ENCODE assay signal across 8 cellular contexts in the genomic region with DNA sequence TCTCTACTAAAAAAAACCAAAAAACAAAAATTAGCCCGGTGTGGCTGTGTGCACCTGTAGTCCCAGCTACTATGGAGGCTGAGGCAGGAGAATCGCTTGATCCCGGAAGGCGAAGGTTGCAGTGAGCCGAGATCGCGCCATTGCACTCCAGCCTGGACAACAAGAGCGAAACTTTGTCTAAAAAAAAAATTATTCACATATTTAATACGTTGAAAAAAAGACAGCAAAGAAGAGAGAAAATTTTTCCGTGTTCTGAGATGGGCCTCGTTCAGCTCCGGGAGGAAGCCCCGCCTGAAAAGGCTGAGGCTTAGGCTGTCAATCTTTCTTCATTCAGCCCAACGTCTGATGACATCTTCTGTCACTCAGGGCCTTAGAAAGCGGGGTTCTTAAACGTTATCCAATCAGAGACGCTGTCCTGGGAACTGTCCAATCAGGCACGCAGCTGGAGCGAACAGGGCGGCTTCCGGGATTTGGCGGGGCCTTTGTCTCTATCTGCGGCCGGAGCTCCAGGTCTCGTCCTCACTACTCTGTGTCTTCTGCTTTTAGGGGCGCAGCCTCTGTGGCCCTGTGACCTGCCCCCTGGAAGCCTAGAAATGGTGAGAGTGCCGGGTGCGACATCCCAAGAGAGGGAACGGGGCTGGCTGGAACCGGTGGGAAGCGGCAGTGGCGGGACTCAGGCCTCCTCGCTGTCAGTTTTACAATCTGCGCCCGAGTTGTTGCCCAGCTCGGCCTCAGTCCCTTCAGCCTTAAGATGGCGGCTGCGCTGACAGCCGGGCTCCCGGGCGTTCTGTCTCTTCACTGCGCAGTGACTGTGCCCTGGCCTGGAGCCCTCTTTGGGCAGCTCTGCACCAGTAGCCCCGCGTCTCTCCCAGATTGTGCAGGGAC. TPM values are rescaled to one million over a fixed set of nuclear protein-coding genes. Genes with fewer than 3 reads are reported as not detected.
DNase-seq lines count a peak whose midpoint lies in the region; ATAC-seq and TF ChIP-seq lines count a peak whose summit lies in the region.

Gene ZNF726, plus strand, starts transcription at position 485 of the 885 bp plus-strand sequence. Its CDS starts 109 bp downstream, at position 594.

- H3K4me1 ChIP-seq in PC-3 (ENCODE audit: insufficient read depth, low read length) = no peaks in the 10 kb centered on the region

- H3K9me3 ChIP-seq in PC-3 (ENCODE audit: low read length) = no peaks in the 10 kb centered on the region

- H3K36me3 Mint-ChIP-seq in activated T-cell treated with anti-CD3 and anti-CD28 coated beads, Interleukin-2, amount 50 U/mL, for 72 hours (ENCODE audit: insufficient read depth in 2 of 2) = peaks cover 12 to 31% of the 10 kb centered on the region in 2 donors
- H3K36me3 Mint-ChIP-seq in natural killer cell = no peaks in the 10 kb centered on the region

- no peak for TF ChIP-seq CTCF in PC-3 (conservative IDR thresholded peaks at IDR 0.05; ENCODE audit: low read depth, low read length)
- TF ChIP-seq CTCF in natural killer cell (IDR thresholded peaks at IDR 0.05) = no peak

- peak within 1 kb of the TSS; percentile 44 for H3K27ac ChIP-seq in PC-3 (ENCODE audit: low read length)

- H3F3A ChIP-seq in PC-3 (ENCODE audit: low read length, unreplicated experiment) = no peaks in the 10 kb centered on the region

- peak within 1 kb of the TSS; percentile 77 for H3K4me2 ChIP-seq in PC-3 (ENCODE audit: low read length)

- no peaks in the 10 kb centered on the region for H3K9me2 ChIP-seq in PC-3 (replicated peaks; ENCODE audit: low read length)

- peaks cover 42% of the 10 kb centered on the region for H3K79me2 ChIP-seq in PC-3 (ENCODE audit: low read length)

- ATAC-seq in GM19351 (IDR thresholded peaks at IDR 0.05; ENCODE audit: unreplicated experiment) (peak; percentile 96), HG03469 (IDR thresholded peaks at IDR 0.05; ENCODE audit: unreplicated experiment) (peak; percentile 92), PC-3 (peak; percentile 98), natural killer cell (peak; percentile 96 to 97 (median 96))
- ATAC-seq in activated T-cell treated with anti-CD3 and anti-CD28 coated beads, Interleukin-2, amount 50 U/mL, for 72 hours (replicated peaks in 1 of 2) = peak; percentile 98 to 99

- peaks cover 32% of the 10 kb centered on the region for H3K36me3 ChIP-seq in PC-3 (ENCODE audit: low read depth, low read length)

- CTCF ChIA-PET in PC-3 (lab: Charles Lee) = no interaction called here

- intact Hi-C loops in PC-3 (cut with micrococcal nuclease) (loop anchor here (5.0 to 10.0 kb wide), 3 partner anchors 118 to 230 kb away; partner anchors contain the start of gene ZNF675), natural killer cell (cut with micrococcal nuclease) (loop anchor here (2.0 to 10.0 kb wide), 3 partner anchors 152 to 230 kb away; partner anchors contain the start of genes ZNF254 and ZNF675)

- peaks cover 2 to 6% of the 10 kb centered on the region in 2 donors for H3K9me3 Mint-ChIP-seq in activated T-cell treated with anti-CD3 and anti-CD28 coated beads, Interleukin-2, amount 50 U/mL, for 72 hours
- no peaks in the 10 kb centered on the region for H3K9me3 Mint-ChIP-seq in natural killer cell

- peaks cover 33% of the 10 kb centered on the region for H3K4me1 Mint-ChIP-seq in activated T-cell treated with anti-CD3 and anti-CD28 coated beads, Interleukin-2, amount 50 U/mL, for 72 hours (ENCODE audit: low read depth)
- H3K4me1 Mint-ChIP-seq in natural killer cell = peaks cover 0 to 9% of the 10 kb centered on the region in 2 donors

- peak within 1 kb of the TSS; percentile 88 to 97 for H3K4me3 Mint-ChIP-seq in activated T-cell treated with anti-CD3 and anti-CD28 coated beads, Interleukin-2, amount 50 U/mL, for 72 hours
- peak within 1 kb of the TSS; percentile 95 for H3K4me3 Mint-ChIP-seq in natural killer cell

- H3K27me3 ChIP-seq in PC-3 (ENCODE audit: low read length) = no peaks in the 10 kb centered on the region

- no peaks in the 10 kb centered on the region for H4K20me1 ChIP-seq in PC-3 (ENCODE audit: low read length)

- BruUV-seq in PC-3 (replicated peaks; lab: Mats Ljungman, UMichigan) = TSS peak; percentile 70

- H3K27ac Mint-ChIP-seq in activated T-cell treated with anti-CD3 and anti-CD28 coated beads, Interleukin-2, amount 50 U/mL, for 72 hours = peak within 1 kb of the TSS; percentile 93
- H3K27ac Mint-ChIP-seq in natural killer cell = peak within 1 kb of the TSS; percentile 86 to 94

- H2AFZ ChIP-seq in PC-3 (ENCODE audit: low read length) = peak within 1 kb of the TSS; percentile 84

- DNase-seq in CD1c-positive myeloid dendritic cell (ENCODE audit: extremely low spot score) (peak; percentile 93), PC-3 (peak; percentile 96), fibroblast of gingiva (ENCODE audit: low read depth) (peak; percentile 96), natural killer cell (peak; percentile 83)
- DNase-seq in activated T-cell treated with anti-CD3 and anti-CD28 coated beads, Interleukin-2, amount 50 U/mL, for 72 hours = peak; percentile 86 to 90
- peak; percentile 83 for DNase-seq in stimulated activated naive CD4-positive, alpha-beta T cell treated with Interleukin-2 at 50 U/mL for 16 hours (lab: John Stamatoyannopoulos, UW)

- H3K9ac ChIP-seq in PC-3 (ENCODE audit: low read length) = peak within 1 kb of the TSS; percentile 87

- POLR2A ChIA-PET in PC-3 (lab: Charles Lee; ENCODE audit: unreplicated experiment) = interaction anchor here (0.6 kb wide), 1 partner anchor 228 kb away, joined by 8 read pairs; the partner anchor contains the start of gene ZNF675

- peak within 1 kb of the TSS; percentile 86 for H3K4me3 ChIP-seq in PC-3 (ENCODE audit: low read length)

- no peaks in the 10 kb centered on the region for H3K27me3 Mint-ChIP-seq in activated T-cell treated with anti-CD3 and anti-CD28 coated beads, Interleukin-2, amount 50 U/mL, for 72 hours (ENCODE audit: low read depth)
- no peaks in the 10 kb centered on the region for H3K27me3 Mint-ChIP-seq in natural killer cell (ENCODE audit: low read depth in 2 of 2)

RNA-seq across cellular contexts. Expression of gene ZNF726, which starts in this region (rescaled TPM):
- total RNA-seq in PC-3 (2014; rRNA removed) (12.7 and 12.8 TPM in 2 replicates), natural killer cell (1 to 10 TPM; 4.8 to 6.4 (median 5.8) TPM)
- 10 to 100 TPM; 20.5 to 25.3 TPM for total RNA-seq in activated T-cell treated with anti-CD3 and anti-CD28 coated beads, Interleukin-2, amount 50 U/mL, for 72 hours

Comparison
In these comparisons a context has a peak if more than half of its experiments do, and no peak if none do; other contexts are left out.
1. Peak in every context shown above with its lines: DNase-seq, ATAC-seq, H3K4me3 ChIP-seq and H3K27ac ChIP-seq.